In the genomic region with DNA sequence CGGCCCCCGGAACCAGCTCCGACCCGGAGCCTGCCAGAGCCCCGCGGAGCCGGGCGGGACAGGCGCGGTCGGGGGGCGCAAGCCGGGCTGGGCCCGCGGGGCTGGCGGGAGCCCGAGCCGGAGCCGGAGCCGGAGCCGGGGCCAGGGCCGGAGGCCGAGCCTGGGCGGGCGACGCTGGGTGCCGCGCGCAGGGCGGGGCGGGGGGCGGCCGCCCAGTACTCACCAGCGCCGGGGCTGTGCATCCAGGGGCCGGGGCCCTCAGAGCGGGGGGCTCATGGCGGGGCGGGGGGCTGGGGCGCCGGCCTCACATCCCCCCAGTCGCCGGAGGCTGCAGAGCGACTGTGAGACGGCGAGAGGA, we compare ENCODE assay signal across 8 cellular contexts. TPM values are rescaled to one million over a fixed set of nuclear protein-coding genes. Genes with fewer than 3 reads are reported as not detected.
A peak's percentile ranks its signal among the peaks of the same experiment; 100 is the strongest.
DNase-seq lines count a peak whose midpoint lies in the region; ATAC-seq and TF ChIP-seq lines count a peak whose summit lies in the region.

No MANE protein-coding gene starts in this region.

- DNase-seq in Caco-2 (no peak), adrenal gland (no peak), left lung (no peak), transverse colon (no peak), COLO829 (ENCODE audit: low spot score) (no peak), NCI-H1694 (lab: John Stamatoyannopoulos, UW) (no peak)

- peak overlapping the region; percentile 97 for H3K4me3 Mint-ChIP-seq in Caco-2 (ENCODE audit: unreplicated experiment)

- H3K4me3 ChIP-seq in Caco-2 (ENCODE audit: low read depth, low read length) = peak overlapping the region; percentile 92
- peak overlapping the region; percentile 3 to 96 (median 70) for H3K4me3 ChIP-seq in adrenal gland
- peak overlapping the region; percentile 74 to 82 for H3K4me3 ChIP-seq in left lung
- peak overlapping the region; percentile 68 to 80 (median 71) for H3K4me3 ChIP-seq in transverse colon

- H3K27ac ChIP-seq in adrenal gland = peak overlapping the region; percentile 91 to 100 (median 98)
- peak overlapping the region; percentile 92 to 93 for H3K27ac ChIP-seq in left lung
- H3K27ac ChIP-seq in transverse colon = peak overlapping the region; percentile 93 to 97 (median 96)

- H3K27ac Mint-ChIP-seq in Caco-2 (ENCODE audit: unreplicated experiment) = no peak overlapping the region

- no TSS peak for BruUV-seq in Caco-2 (replicated peaks; lab: Mats Ljungman, UMichigan)

- no peaks in the 10 kb centered on the region for H3K36me3 ChIP-seq in Caco-2 (ENCODE audit: control insufficient read depth, insufficient read depth, low read length)
- no peaks in the 10 kb centered on the region for H3K36me3 ChIP-seq in adrenal gland (replicated peaks in 1 of 2)
- peaks cover 0 to 4% of the 10 kb centered on the region in 2 donors for H3K36me3 ChIP-seq in left lung
- H3K36me3 ChIP-seq in transverse colon = no peaks in the 10 kb centered on the region

- no peak for TF ChIP-seq CTCF in Caco-2 (IDR thresholded peaks at IDR 0.05; ENCODE audit: insufficient read depth in 1 of 2, low read depth in 1 of 2, low read length in 1 of 2, severe bottlenecking in 1 of 2, unreplicated experiment in 1 of 2)
- no peak for TF ChIP-seq CTCF in adrenal gland (IDR thresholded peaks at IDR 0.05)
- no peak for TF ChIP-seq CTCF in left lung (IDR thresholded peaks at IDR 0.05)
- no peak for TF ChIP-seq CTCF in transverse colon (IDR thresholded peaks at IDR 0.05)

- no peaks in the 10 kb centered on the region for H3K9me3 Mint-ChIP-seq in Caco-2 (ENCODE audit: unreplicated experiment)

- intact Hi-C loops in Caco-2 (cut with micrococcal nuclease; ENCODE audit: unreplicated experiment) = no loop called here
- intact Hi-C loops in adrenal gland (cut with DNase I) = no loop called here
- intact Hi-C loops in left lung (cut with DNase I) = no loop called here
- intact Hi-C loops in transverse colon (cut with DNase I; ENCODE audit: low total_unique reads) = no loop called here

- peak; percentile 27 for ATAC-seq in HG02870 (IDR thresholded peaks at IDR 0.05; ENCODE audit: unreplicated experiment)
- peak; percentile 2 for ATAC-seq in left lung
- ATAC-seq in HG03135 (IDR thresholded peaks at IDR 0.05; ENCODE audit: unreplicated experiment) = no peak

- no peaks in the 10 kb centered on the region for H3K27me3 Mint-ChIP-seq in Caco-2 (ENCODE audit: insufficient read depth, unreplicated experiment)

- H3K36me3 Mint-ChIP-seq in Caco-2 (ENCODE audit: insufficient read depth, unreplicated experiment) = peaks cover 12% of the 10 kb centered on the region

- no peaks in the 10 kb centered on the region for H3K9me3 ChIP-seq in Caco-2
- H3K9me3 ChIP-seq in adrenal gland (replicated peaks in 1 of 3) = no peaks in the 10 kb centered on the region
- no peaks in the 10 kb centered on the region for H3K9me3 ChIP-seq in left lung
- H3K9me3 ChIP-seq in transverse colon = no peaks in the 10 kb centered on the region

- no peak for TF ChIP-seq EP300 in transverse colon (IDR thresholded peaks at IDR 0.05; ENCODE audit: low read depth)

- H3K4me1 ChIP-seq in Caco-2 = peaks cover 51% of the 10 kb centered on the region
- peaks cover 66 to 81% of the 10 kb centered on the region in 2 donors for H3K4me1 ChIP-seq in adrenal gland (replicated peaks in 1 of 2)
- peaks cover 44 to 89% of the 10 kb centered on the region in 2 donors for H3K4me1 ChIP-seq in left lung
- H3K4me1 ChIP-seq in transverse colon = peaks cover 29 to 80% (median 59%) of the 10 kb centered on the region in 4 donors

- in situ Hi-C loops in transverse colon (cut with MboI; ENCODE audit: low pct_ligation_motif_present in 1 of 4, low pct_unique_long_range_greater_than_20kb in 1 of 4, low sequenced_read_pairs in 3 of 4) = no loop called here

- peaks cover 53% of the 10 kb centered on the region for H3K4me1 Mint-ChIP-seq in Caco-2 (ENCODE audit: low read depth, unreplicated experiment)

- POLR2A ChIA-PET in Caco-2 (lab: Charles Lee) = interaction anchor here (1.3 kb wide), 1 partner anchor 16 kb away, joined by 4 read pairs; no protein-coding TSS in a partner anchor

- no peaks in the 10 kb centered on the region for H3K27me3 ChIP-seq in Caco-2 (replicated peaks; ENCODE audit: control insufficient read depth, insufficient read depth, low read length)
- H3K27me3 ChIP-seq in adrenal gland = no peaks in the 10 kb centered on the region
- H3K27me3 ChIP-seq in left lung = no peaks in the 10 kb centered on the region
- no peaks in the 10 kb centered on the region for H3K27me3 ChIP-seq in transverse colon

- 1% methylated on average over 20 to 45 of the region's 46 CpGs; no CpG with 5 or more reads in 1 of the 4 donors for WGBS in adrenal gland, 4 donors
- WGBS in transverse colon (ENCODE audit: low coverage in 1 of 2), 2 donors = 2% methylated on average over 9 of the region's 46 CpGs; no CpG with 5 or more reads in 1 of the 2 donors

- TF ChIP-seq POLR2A in adrenal gland (IDR thresholded peaks at IDR 0.05) = no peak
- no peak for TF ChIP-seq POLR2A in transverse colon (IDR thresholded peaks at IDR 0.05)

- CTCF ChIA-PET in Caco-2 (lab: Charles Lee) = interaction anchor here (0.8 to 7.8 kb wide), 2 partner anchors 12 to 17 kb away, joined by 3 to 113 read pairs; no protein-coding TSS in a partner anchor

RNA-seq across cellular contexts. Expression of a gene that starts 0.2 kb away (rescaled TPM):
- total RNA-seq in Caco-2 (2022) = 71.2 and 71.9 TPM in 2 replicates
- total RNA-seq in adrenal gland = 100 to 1,000 TPM in 5 of 8 donors, 10 to 100 TPM in 3; 66.6 to 178 (median 147) TPM
- 100 to 1,000 TPM; 110 to 184 (median 164) TPM for polyA plus RNA-seq in adrenal gland
- total RNA-seq in left lung = 100 to 1,000 TPM; 102 to 115 TPM
- 100 to 1,000 TPM in 1 of 4 donors, 10 to 100 TPM in 3; 19.4 to 133 (median 28.3) TPM for total RNA-seq in transverse colon

RNA-seq across cellular contexts. Expression of a gene that starts 46.5 kb away (rescaled TPM):
- 34.3 and 37.5 TPM in 2 replicates for total RNA-seq in Caco-2 (2022)
- total RNA-seq in adrenal gland = 10 to 100 TPM; 52.5 to 91.9 (median 73.6) TPM
- polyA plus RNA-seq in adrenal gland = 10 to 100 TPM; 36.3 to 51.0 (median 44.8) TPM
- total RNA-seq in left lung = 10 to 100 TPM; 35.4 to 38.6 TPM
- 10 to 100 TPM; 19.9 to 76.7 (median 23.1) TPM for total RNA-seq in transverse colon
